9 cellular contexts compared by ENCODE assay signal in genomic region chr7:135979674-135980660, GRCh38. TPM values are rescaled to one million over a fixed set of nuclear protein-coding genes. Genes with fewer than 3 reads are reported as not detected.
DNase-seq lines count a peak whose midpoint lies in the region; ATAC-seq and TF ChIP-seq lines count a peak whose summit lies in the region.
"Had no signal": no experiment of that assay in that cellular context is flagged by ENCODE, and none has a peak within 500 bp of the region (broad histone marks: within the 10 kb centered on the region; RNA-seq: fewer than 3 reads in every experiment).

No MANE protein-coding gene starts in this region.

- peak overlapping the region; percentile 70 for H3K4me3 Mint-ChIP-seq in stimulated activated naive CD8-positive, alpha-beta T cell treated with anti-CD3 and anti-CD28 coated beads, Interleukin-15, Interleukin-2, amounts not matched to agents 100 ng/mL and 50 ng/mL, for 24 hours

- no peaks in the 10 kb centered on the region for H3K9me3 ChIP-seq in Peyer's patch
- H3K9me3 ChIP-seq in WERI-Rb-1 (ENCODE audit: severe bottlenecking): no peaks in the 10 kb centered on the region
- H3K9me3 ChIP-seq: ovary had no signal

- ATAC-seq in stimulated activated naive CD8-positive, alpha-beta T cell treated with anti-CD3 and anti-CD28 coated beads, Interleukin-15, Interleukin-2, amounts not matched to agents 100 U/mL and 50 U/mL, for 24 hours: no peak

- H3K4me1 ChIP-seq in Peyer's patch: peaks cover 0 to 13% (median 2%) of the 10 kb centered on the region in 4 donors

- H3K27ac ChIP-seq in Peyer's patch: peak overlapping the region; percentile 27 to 65 (median 55)
- no peak overlapping the region for H3K27ac ChIP-seq in WERI-Rb-1
- H3K27ac ChIP-seq: ovary had no signal

- no peaks in the 10 kb centered on the region for H3K9me3 Mint-ChIP-seq in stimulated activated naive CD8-positive, alpha-beta T cell treated with anti-CD3 and anti-CD28 coated beads, Interleukin-15, Interleukin-2, amounts not matched to agents 100 ng/mL and 50 ng/mL, for 24 hours

- TF ChIP-seq CTCF in Peyer's patch (IDR thresholded peaks at IDR 0.05) (no peak), WERI-Rb-1 (IDR thresholded peaks at IDR 0.05; ENCODE audit: low read depth, low read length) (no peak)

- H3K27ac Mint-ChIP-seq in stimulated activated naive CD8-positive, alpha-beta T cell treated with anti-CD3 and anti-CD28 coated beads, Interleukin-15, Interleukin-2, amounts not matched to agents 100 ng/mL and 50 ng/mL, for 24 hours: peak overlapping the region; percentile 91

- H3K4me3 ChIP-seq in Peyer's patch (no peak overlapping the region), WERI-Rb-1 (ENCODE audit: low read depth, low read length) (no peak overlapping the region)
- H3K4me3 ChIP-seq: ovary had no signal

- DNase-seq in stimulated activated naive CD8-positive, alpha-beta T cell treated with anti-CD3 and anti-CD28 coated beads, Interleukin-15, Interleukin-2, amounts not matched to agents 100 U/mL and 50 U/mL, for 24 hours: no peak
- DNase-seq in Peyer's patch: no peak
- DNase-seq in foreskin melanocyte: peak; percentile 84
- no peak for DNase-seq in occipital lobe (lab: John Stamatoyannopoulos, UW)
- DNase-seq in NCI-H2107 treated with DMSO at 0.1 percent for 48 hours (lab: John Stamatoyannopoulos, UW; ENCODE audit: unreplicated experiment): no peak
- no peak for DNase-seq in WERI-Rb-1
- DNase-seq in stimulated activated naive CD4-positive, alpha-beta T cell (lab: John Stamatoyannopoulos, UW): no peak
- DNase-seq: ovary had no signal

- no peak for TF ChIP-seq POLR2A in Peyer's patch (IDR thresholded peaks at IDR 0.05)

- H3K27me3 Mint-ChIP-seq in stimulated activated naive CD8-positive, alpha-beta T cell treated with anti-CD3 and anti-CD28 coated beads, Interleukin-15, Interleukin-2, amounts not matched to agents 100 ng/mL and 50 ng/mL, for 24 hours: no peaks in the 10 kb centered on the region

- H3K36me3 Mint-ChIP-seq in stimulated activated naive CD8-positive, alpha-beta T cell treated with anti-CD3 and anti-CD28 coated beads, Interleukin-15, Interleukin-2, amounts not matched to agents 100 ng/mL and 50 ng/mL, for 24 hours (ENCODE audit: low read depth): no peaks in the 10 kb centered on the region

- H3K27me3 ChIP-seq in Peyer's patch (no peaks in the 10 kb centered on the region), WERI-Rb-1 (ENCODE audit: insufficient read depth, low read depth, severe bottlenecking) (no peaks in the 10 kb centered on the region)
- H3K27me3 ChIP-seq: ovary had no signal

- H3K36me3 ChIP-seq in Peyer's patch (no peaks in the 10 kb centered on the region), WERI-Rb-1 (peaks cover 3% of the 10 kb centered on the region)
- H3K36me3 ChIP-seq: ovary had no signal

- H3K4me1 Mint-ChIP-seq in stimulated activated naive CD8-positive, alpha-beta T cell treated with anti-CD3 and anti-CD28 coated beads, Interleukin-15, Interleukin-2, amounts not matched to agents 100 ng/mL and 50 ng/mL, for 24 hours (ENCODE audit: low read depth): peaks cover 69% of the 10 kb centered on the region

RNA-seq across cellular contexts. Expression of gene MTPN, which starts 2.8 kb away (rescaled TPM):
- total RNA-seq in Peyer's patch: 10 to 100 TPM; 39.4 to 74.3 (median 62.9) TPM
- total RNA-seq in occipital lobe: 171 TPM
